ENCODE assay signal across 11 cellular contexts in genomic region chr20:53586640-53587039, GRCh38. TPM values are rescaled to one million over a fixed set of nuclear protein-coding genes. Genes with fewer than 3 reads are reported as not detected.
DNase-seq lines count a peak whose midpoint lies in the region; ATAC-seq and TF ChIP-seq lines count a peak whose summit lies in the region.
"Had no signal": no experiment of that assay in that cellular context is flagged by ENCODE, and none has a peak within 500 bp of the region (broad histone marks: within the 10 kb centered on the region; RNA-seq: fewer than 3 reads in every experiment).

No MANE protein-coding gene starts in this region.

- H3K27me3 ChIP-seq in heart left ventricle, result no peaks in the 10 kb centered on the region

- peak overlapping the region; percentile 61 for H3K4me3 Mint-ChIP-seq in type B pancreatic cell

- H3K4me1 Mint-ChIP-seq in type B pancreatic cell (ENCODE audit: unreplicated experiment), result peaks cover 44% of the 10 kb centered on the region

- intact Hi-C loops in heart left ventricle (cut with DNase I), result no loop called here
- intact Hi-C loops in left cardiac atrium (cut with DNase I), result no loop called here

- ATAC-seq in heart left ventricle (no peak), left cardiac atrium (no peak), left lobe of liver (no peak), HG03095 (IDR thresholded peaks at IDR 0.05; ENCODE audit: unreplicated experiment) (no peak), HG02571 (IDR thresholded peaks at IDR 0.05; ENCODE audit: unreplicated experiment) (no peak)

- H3K36me3 ChIP-seq in heart left ventricle, result peaks cover 0 to 14% (median 11%) of the 10 kb centered on the region in 9 donors

- peaks cover 16% of the 10 kb centered on the region for H3K36me3 Mint-ChIP-seq in type B pancreatic cell

- TF ChIP-seq POLR2A in heart left ventricle (IDR thresholded peaks at IDR 0.05), result no peak

- no peaks in the 10 kb centered on the region for H3K27me3 Mint-ChIP-seq in type B pancreatic cell

- WGBS in heart left ventricle, 4 donors, result 32 to 38% (median 36%) methylated on average over 6 of the region's 6 CpGs

- DNase-seq in heart left ventricle (no peak), left cardiac atrium (no peak), left lobe of liver (ENCODE audit: low spot score) (peak; percentile 11), type B pancreatic cell (ENCODE audit: extremely low spot score, unreplicated experiment) (no peak)
- no peak for DNase-seq in central memory CD4-positive, alpha-beta T cell
- DNase-seq: dermis blood vessel endothelial cell; NCI-H69; stimulated activated CD8-positive, alpha-beta memory T cell treated with anti-CD3 and anti-CD28 coated beads, Interleukin-4, amount 100 ng/mL, for 48 hours had no signal

- no peaks in the 10 kb centered on the region for H3K9me3 ChIP-seq in heart left ventricle

- H3K4me3 ChIP-seq in heart left ventricle, result peak overlapping the region in 1 of 12 donors; percentile 18

- H3K4me1 ChIP-seq in heart left ventricle, result peaks cover 2 to 95% (median 55%) of the 10 kb centered on the region in 12 donors

- TF ChIP-seq CTCF in heart left ventricle (IDR thresholded peaks at IDR 0.05) (no peak), VCaP (conservative IDR thresholded peaks at IDR 0.05) (no peak), type B pancreatic cell (conservative IDR thresholded peaks at IDR 0.05) (no peak)

- H3K27ac Mint-ChIP-seq in type B pancreatic cell, result peak overlapping the region; percentile 47

- H3K27ac ChIP-seq in heart left ventricle (peak overlapping the region in 8 of 12 donors; percentile 1 to 91 (median 40)), VCaP (peak overlapping the region; percentile 63)

- H3K9me3 Mint-ChIP-seq in type B pancreatic cell, result no peaks in the 10 kb centered on the region

RNA-seq across cellular contexts. Expression of gene ZNF217, which starts 7.0 kb away (rescaled TPM):
- 10 to 100 TPM in 2 of 9 donors, 1 to 10 TPM in 7; 5.4 to 24.1 (median 8.6) TPM for total RNA-seq in heart left ventricle
- polyA plus RNA-seq in heart left ventricle, result 1 to 10 TPM; 3.7 to 5.0 TPM
- total RNA-seq in left cardiac atrium, result 10 to 100 TPM; 12.6 to 15.8 TPM
- 11.1 TPM for total RNA-seq in left lobe of liver
- 32.8 and 78.1 TPM in 2 replicates for total RNA-seq in type B pancreatic cell (ENCODE audit: low replicate concordance)
